8 cellular contexts compared by ENCODE assay signal in genomic region chr11:34105079-34105956, GRCh38. TPM values are rescaled to one million over a fixed set of nuclear protein-coding genes. Genes with fewer than 3 reads are reported as not detected.
DNase-seq lines count a peak whose midpoint lies in the region; ATAC-seq lines count a peak whose summit lies in the region.

NAT10 (plus strand) TSS chr11:34105629; CDS start chr11:34108226, 2,597 bp downstream.

- peak; percentile 89 for ATAC-seq in GM21529 (IDR thresholded peaks at IDR 0.05; ENCODE audit: unreplicated experiment)

- H3K27me3 Mint-ChIP-seq in IgD-negative memory B cell, result no peaks in the 10 kb centered on the region

- peaks cover 33 to 44% (median 38%) of the 10 kb centered on the region in 3 donors for H3K4me1 Mint-ChIP-seq in IgD-negative memory B cell

- peak within 1 kb of the TSS; percentile 98 to 100 (median 99) for H3K27ac Mint-ChIP-seq in IgD-negative memory B cell

- DNase-seq in DMS153 treated with DMSO at 0.1 percent for 48 hours (lab: John Stamatoyannopoulos, UW; ENCODE audit: unreplicated experiment) (peak; percentile 97), OCI-M1 (lab: John Stamatoyannopoulos, UW) (peak; percentile 99), activated T-cell treated with anti-CD3 and anti-CD28 coated beads for 24 hours (ENCODE audit: low read depth) (peak; percentile 96), epidermal melanocyte (ENCODE audit: insufficient read length, low spot score) (peak; percentile 94)
- DNase-seq in stimulated activated CD8-positive, alpha-beta memory T cell treated with anti-CD3 and anti-CD28 coated beads, Interleukin-4, amount 100 ng/mL, for 1 hour (ENCODE audit: low read depth in 2 of 2, low spot score in 1 of 2), result peak; percentile 96 to 98

- H3K4me1 ChIP-seq in mononuclear cell (ENCODE audit: insufficient read depth, low read length), result peaks cover 25% of the 10 kb centered on the region

- no peaks in the 10 kb centered on the region for H3K9me3 ChIP-seq in mononuclear cell (ENCODE audit: low read depth, low read length)

- H3K36me3 Mint-ChIP-seq in IgD-negative memory B cell, result no peaks in the 10 kb centered on the region

- peak within 1 kb of the TSS; percentile 76 for H3K4me3 ChIP-seq in mononuclear cell (ENCODE audit: low read length)

- no peaks in the 10 kb centered on the region for H3K9me3 Mint-ChIP-seq in IgD-negative memory B cell

- peak within 1 kb of the TSS; percentile 95 to 99 (median 98) for H3K4me3 Mint-ChIP-seq in IgD-negative memory B cell

- H3K27me3 ChIP-seq in mononuclear cell (ENCODE audit: insufficient read depth, low read length), result no peaks in the 10 kb centered on the region

RNA-seq across cellular contexts. Expression of gene NAT10, which starts in this region (rescaled TPM):
- 35.7 TPM for polyA plus RNA-seq in IgD-negative memory B cell
- total RNA-seq in mononuclear cell, result 21.2 TPM

Comparison
In these comparisons a context has a peak if more than half of its experiments do, and no peak if none do; other contexts are left out.
1. Peak in every context shown above with its lines: DNase-seq, ATAC-seq and H3K4me3 ChIP-seq.